ENCODE assay signal across 15 cellular contexts in the genomic region with DNA sequence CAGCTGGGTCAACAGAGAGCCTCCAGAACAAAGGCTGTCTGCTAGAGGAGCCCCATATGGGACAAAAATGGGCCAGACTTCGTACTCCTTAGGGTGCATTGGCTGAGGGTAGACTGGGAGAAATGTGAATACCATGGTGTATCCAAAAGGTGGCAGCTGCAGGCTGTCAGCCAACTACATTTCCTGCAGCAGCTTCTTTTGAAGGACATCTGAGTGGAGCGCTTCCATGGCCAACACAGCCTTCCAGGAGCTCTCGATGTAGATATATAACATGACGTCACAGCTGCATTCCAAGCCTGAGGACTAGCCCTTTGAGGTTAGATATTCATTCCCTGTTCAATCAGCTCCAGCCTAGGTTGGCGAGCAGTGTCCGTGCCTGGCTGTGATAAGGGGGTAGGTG.
DNase-seq lines count a peak whose midpoint lies in the region; ATAC-seq and TF ChIP-seq lines count a peak whose summit lies in the region.
"Had no signal": no experiment of that assay in that cellular context is flagged by ENCODE, and none has a peak within 500 bp of the region (broad histone marks: within the 10 kb centered on the region; RNA-seq: fewer than 3 reads in every experiment).

No MANE protein-coding gene starts in this region.

- H3K4me2 ChIP-seq in GM23338: no peak overlapping the region

- no peak overlapping the region for H3K27ac ChIP-seq in A673 (ENCODE audit: low read depth, low read length, poor library complexity, severe bottlenecking)
- no peak overlapping the region for H3K27ac ChIP-seq in GM23338 (ENCODE audit: low read depth)
- H3K27ac ChIP-seq in suprapubic skin: no peak overlapping the region
- H3K27ac ChIP-seq: SK-N-MC had no signal

- intact Hi-C loops in A673 (cut with micrococcal nuclease; ENCODE audit: unreplicated experiment): no loop called here

- H3K4me3 Mint-ChIP-seq in GM23338 (no peak overlapping the region), mesothelial cell of epicardium (no peak overlapping the region)
- no peak overlapping the region for H3K4me3 Mint-ChIP-seq in stimulated activated effector memory CD8-positive, alpha-beta T cell treated with anti-CD3 and anti-CD28 coated beads, Interleukin-12 subunit alpha, Interleukin-12 subunit beta, amount 100 ng/mL, for 72 hours
- H3K4me3 Mint-ChIP-seq: activated CD4-positive, alpha-beta T cell treated with anti-CD3 and anti-CD28 coated beads, Interleukin-2, amount 10 ng/mL, durations not matched to agents 7 days and 5 days; activated naive CD4-positive, alpha-beta T cell treated with anti-CD3 and anti-CD28 coated beads, Interleukin-2, amount 50 U/mL, for 24 hours; neural crest cell had no signal

- H3K4me3 ChIP-seq in A673 (ENCODE audit: low read depth, low read length, poor library complexity, severe bottlenecking): no peak overlapping the region
- H3K4me3 ChIP-seq in GM23338: no peak overlapping the region
- no peak overlapping the region for H3K4me3 ChIP-seq in suprapubic skin
- H3K4me3 ChIP-seq: SK-N-MC had no signal

- no peaks in the 10 kb centered on the region for H3F3A ChIP-seq in GM23338 (replicated peaks; ENCODE audit: low read depth)

- DNase-seq in A673 (ENCODE audit: low spot score): peak; percentile 46
- no peak for DNase-seq in GM23338 (ENCODE audit: low spot score)
- peak; percentile 37 for DNase-seq in SK-MEL-5 (ENCODE audit: low read depth, low spot score)
- DNase-seq in islet precursor cell: peak; percentile 58
- no peak for DNase-seq in mesothelial cell of epicardium (ENCODE audit: low spot score in 2 of 2, unreplicated experiment in 2 of 2)
- DNase-seq in GDM1 (lab: John Stamatoyannopoulos, UW): no peak
- no peak for DNase-seq in stimulated activated effector memory CD8-positive, alpha-beta T cell treated with anti-CD3 and anti-CD28 coated beads, Interleukin-12 subunit alpha, Interleukin-12 subunit beta, amount 100 ng/mL, for 72 hours (ENCODE audit: low spot score in 2 of 2)
- no peak for DNase-seq in suprapubic skin (ENCODE audit: low spot score in 2 of 2)
- DNase-seq: activated CD4-positive, alpha-beta T cell treated with anti-CD3 and anti-CD28 coated beads, Interleukin-2, amount 10 ng/mL, durations not matched to agents 7 days and 5 days; DMS79; effector CD8-positive, alpha-beta T cell; NCI-H2081 treated with DMSO at 0.1 percent for 48 hours had no signal

- peaks cover 7% of the 10 kb centered on the region for H3K4me1 ChIP-seq in A673 (ENCODE audit: insufficient read depth, low read length, poor library complexity, severe bottlenecking)
- no peaks in the 10 kb centered on the region for H3K4me1 ChIP-seq in GM23338 (ENCODE audit: insufficient read depth)
- H3K4me1 ChIP-seq in suprapubic skin: no peaks in the 10 kb centered on the region

- ATAC-seq in GM23338: no peak
- no peak for ATAC-seq in stimulated activated effector memory CD8-positive, alpha-beta T cell treated with anti-CD3 and anti-CD28 coated beads, Interleukin-12 subunit alpha, Interleukin-12 subunit beta, amount 100 ng/mL, for 72 hours

- TF ChIP-seq EP300 in suprapubic skin (IDR thresholded peaks at IDR 0.05): no peak

- H3K4me1 Mint-ChIP-seq in GM23338 (peaks cover 6% of the 10 kb centered on the region; the same call in 2 of the 3 replicates), mesothelial cell of epicardium (peaks cover 15% of the 10 kb centered on the region)
- no peaks in the 10 kb centered on the region for H3K4me1 Mint-ChIP-seq in stimulated activated effector memory CD8-positive, alpha-beta T cell treated with anti-CD3 and anti-CD28 coated beads, Interleukin-12 subunit alpha, Interleukin-12 subunit beta, amount 100 ng/mL, for 72 hours
- H3K4me1 Mint-ChIP-seq: activated CD4-positive, alpha-beta T cell treated with anti-CD3 and anti-CD28 coated beads, Interleukin-2, amount 10 ng/mL, durations not matched to agents 7 days and 5 days; activated naive CD4-positive, alpha-beta T cell treated with anti-CD3 and anti-CD28 coated beads, Interleukin-2, amount 50 U/mL, for 24 hours had no signal

- no peaks in the 10 kb centered on the region; the same call in 1 of the 2 replicates for H3K9me2 ChIP-seq in GM23338 (ENCODE audit: insufficient read depth)

- POLR2A ChIA-PET in A673 (lab: Charles Lee; ENCODE audit: low non-redundant PET): no interaction called here

- no peak for TF ChIP-seq POLR2A in suprapubic skin (IDR thresholded peaks at IDR 0.05)

- H3K27me3 ChIP-seq in A673 (replicated peaks; ENCODE audit: insufficient read depth, low read depth, low read length, poor library complexity) (no peaks in the 10 kb centered on the region), GM23338 (ENCODE audit: insufficient read depth) (no peaks in the 10 kb centered on the region), suprapubic skin (no peaks in the 10 kb centered on the region)

- H3K27me3 Mint-ChIP-seq in GM23338 (ENCODE audit: insufficient read depth, low read depth, poor library complexity) (peaks cover 4% of the 10 kb centered on the region), mesothelial cell of epicardium (ENCODE audit: low read depth) (no peaks in the 10 kb centered on the region)
- H3K27me3 Mint-ChIP-seq: activated CD4-positive, alpha-beta T cell treated with anti-CD3 and anti-CD28 coated beads, Interleukin-2, amount 10 ng/mL, durations not matched to agents 7 days and 5 days; activated naive CD4-positive, alpha-beta T cell treated with anti-CD3 and anti-CD28 coated beads, Interleukin-2, amount 50 U/mL, for 24 hours had no signal

- no TSS peak for BruUV-seq in A673 (replicated peaks; lab: Mats Ljungman, UMichigan)

- no peaks in the 10 kb centered on the region for H3K9me3 ChIP-seq in A673 (ENCODE audit: low read depth, low read length, poor library complexity, severe bottlenecking)
- H3K9me3 ChIP-seq in suprapubic skin: no peaks in the 10 kb centered on the region

- H2AFZ ChIP-seq in GM23338: peak overlapping the region; percentile 32; the same call in 1 of the 2 replicates

- H3K27ac Mint-ChIP-seq in GM23338: no peak overlapping the region
- H3K27ac Mint-ChIP-seq in mesothelial cell of epicardium: no peak overlapping the region
- no peak overlapping the region for H3K27ac Mint-ChIP-seq in stimulated activated effector memory CD8-positive, alpha-beta T cell treated with anti-CD3 and anti-CD28 coated beads, Interleukin-12 subunit alpha, Interleukin-12 subunit beta, amount 100 ng/mL, for 72 hours
- H3K27ac Mint-ChIP-seq: activated CD4-positive, alpha-beta T cell treated with anti-CD3 and anti-CD28 coated beads, Interleukin-2, amount 10 ng/mL, durations not matched to agents 7 days and 5 days; activated naive CD4-positive, alpha-beta T cell treated with anti-CD3 and anti-CD28 coated beads, Interleukin-2, amount 50 U/mL, for 24 hours had no signal

- no peaks in the 10 kb centered on the region for H4K20me1 ChIP-seq in GM23338 (replicated peaks; ENCODE audit: insufficient read depth)

- no peaks in the 10 kb centered on the region for H3K9me3 Mint-ChIP-seq in GM23338
- H3K9me3 Mint-ChIP-seq in mesothelial cell of epicardium: no peaks in the 10 kb centered on the region
- H3K9me3 Mint-ChIP-seq in stimulated activated effector memory CD8-positive, alpha-beta T cell treated with anti-CD3 and anti-CD28 coated beads, Interleukin-12 subunit alpha, Interleukin-12 subunit beta, amount 100 ng/mL, for 72 hours: no peaks in the 10 kb centered on the region
- H3K9me3 Mint-ChIP-seq: activated naive CD4-positive, alpha-beta T cell treated with anti-CD3 and anti-CD28 coated beads, Interleukin-2, amount 50 U/mL, for 24 hours; neural crest cell had no signal

- TF ChIP-seq CTCF in A673 (conservative IDR thresholded peaks at IDR 0.05; ENCODE audit: low read depth, low read length): peak; percentile 40; the same call in 1 of the 2 replicates
- TF ChIP-seq CTCF in GM23338 (conservative IDR thresholded peaks at IDR 0.05; ENCODE audit: low read depth in 2 of 2): peak in 1 of 2 experiments; percentile 10; a peak in 1 of 4 replicates
- no peak for TF ChIP-seq CTCF in mesothelial cell of epicardium (IDR thresholded peaks at IDR 0.05; ENCODE audit: unreplicated experiment)
- TF ChIP-seq CTCF in suprapubic skin (IDR thresholded peaks at IDR 0.05): no peak

- CTCF ChIA-PET in A673 (lab: Charles Lee): interaction anchor here (0.6 kb wide), 1 partner anchor 108 kb away, joined by 7 read pairs; no protein-coding TSS in a partner anchor

- in situ Hi-C loops in SK-MEL-5 (cut with HindIII; ENCODE audit: low pct_unique_long_range_greater_than_20kb, low sequenced_read_pairs): no loop called here

- 79% methylated on average over 6 of the region's 6 CpGs for WGBS in suprapubic skin

- H3K36me3 Mint-ChIP-seq in GM23338 (ENCODE audit: low read depth) (no peaks in the 10 kb centered on the region), mesothelial cell of epicardium (no peaks in the 10 kb centered on the region)
- H3K36me3 Mint-ChIP-seq in stimulated activated effector memory CD8-positive, alpha-beta T cell treated with anti-CD3 and anti-CD28 coated beads, Interleukin-12 subunit alpha, Interleukin-12 subunit beta, amount 100 ng/mL, for 72 hours: no peaks in the 10 kb centered on the region
- H3K36me3 Mint-ChIP-seq: activated naive CD4-positive, alpha-beta T cell treated with anti-CD3 and anti-CD28 coated beads, Interleukin-2, amount 50 U/mL, for 24 hours had no signal

- H3K79me2 ChIP-seq in GM23338 (replicated peaks; ENCODE audit: insufficient read depth): no peaks in the 10 kb centered on the region

- H3K36me3 ChIP-seq in A673 (ENCODE audit: insufficient read depth, low read length, poor library complexity, severe bottlenecking): no peaks in the 10 kb centered on the region
- H3K36me3 ChIP-seq in GM23338 (ENCODE audit: insufficient read depth): no peaks in the 10 kb centered on the region
- no peaks in the 10 kb centered on the region for H3K36me3 ChIP-seq in suprapubic skin

Comparison
In these comparisons a context has a peak if more than half of its experiments do, and no peak if none do; other contexts are left out.
1. DNase-seq: peak in A673 (single experiment), SK-MEL-5 (single experiment) and islet precursor cell (single experiment); none in GM23338 (single experiment), mesothelial cell of epicardium (0 of 2), GDM1 (single experiment), stimulated activated effector memory CD8-positive, alpha-beta T cell treated with anti-CD3 and anti-CD28 coated beads, Interleukin-12 subunit alpha, Interleukin-12 subunit beta, amount 100 ng/mL, for 72 hours (0 of 2) and suprapubic skin (0 of 2).